30 cellular contexts compared by ENCODE assay signal in the genomic region with DNA sequence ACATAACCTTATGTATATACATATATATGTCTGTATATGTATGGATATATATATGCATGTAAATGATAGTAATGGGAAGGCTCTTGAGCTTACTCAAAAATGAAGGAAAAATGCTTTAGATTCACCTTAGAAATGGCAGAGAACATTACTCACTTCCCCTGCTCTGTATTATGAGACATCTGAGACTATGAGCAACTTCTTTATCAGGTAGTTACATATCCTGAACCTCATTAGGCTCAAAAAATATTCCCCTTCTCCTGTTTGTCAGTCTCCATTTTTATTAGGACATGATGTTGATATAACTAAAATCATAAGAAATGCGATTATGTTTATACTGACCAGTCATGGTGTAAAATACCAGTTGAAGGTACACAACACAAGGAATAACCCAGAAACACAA.
"Had no signal": no experiment of that assay in that cellular context is flagged by ENCODE, and none has a peak within 500 bp of the region (broad histone marks: within the 10 kb centered on the region; RNA-seq: fewer than 3 reads in every experiment).

No MANE protein-coding gene starts in this region.

- H3K9me3 ChIP-seq: ascending aorta had no signal

- H3K36me3 ChIP-seq: ascending aorta, cardiac muscle cell, WERI-Rb-1 had no signal

- DNase-seq: activated CD4-positive, alpha-beta memory T cell treated with anti-CD3 and anti-CD28 coated beads, Interleukin-2, amount 10 ng/mL, durations not matched to agents 7 days and 5 days; activated CD4-positive, alpha-beta T cell treated with anti-CD3 and anti-CD28 coated beads for 1 hour; activated CD4-positive, alpha-beta T cell treated with anti-CD3 and anti-CD28 coated beads for 36 hours; activated CD4-positive, alpha-beta T cell treated with anti-CD3 and anti-CD28 coated beads for 48 hours; activated CD4-positive, alpha-beta T cell treated with anti-CD3 and anti-CD28 coated beads, Interleukin-2, amount 10 ng/mL, durations not matched to agents 7 days and 5 days; activated CD4-positive, alpha-beta T cell treated with anti-CD3 and anti-CD28 coated beads, Interleukin-2, amount 50 U/mL, for 48 hours; activated CD4-positive, CD25-positive, alpha-beta regulatory T cell; activated CD8-positive, alpha-beta memory T cell treated with anti-CD3 and anti-CD28 coated beads for 24 hours; activated CD8-positive, alpha-beta memory T cell treated with anti-CD3 and anti-CD28 coated beads, Interleukin-2, amount 10 ng/mL, durations not matched to agents 7 days and 5 days; activated CD8-positive, alpha-beta memory T cell treated with anti-CD3 and anti-CD28 coated beads, Interleukin-2, amount 50 U/mL, for 48 hours; activated CD8-positive, alpha-beta T cell treated with anti-CD3 and anti-CD28 coated beads, Interleukin-2, amount 10 ng/mL, durations not matched to agents 7 days and 5 days; activated effector memory CD4-positive, alpha-beta T cell treated with Interleukin-2 at 50 U/mL for 16 hours; activated gamma-delta T cell; activated naive CD4-positive, alpha-beta T cell treated with anti-CD3 and anti-CD28 coated beads, Interleukin-2, amount 10 ng/mL, durations not matched to agents 7 days and 5 days; activated naive CD4-positive, alpha-beta T cell treated with Interleukin-2 at 50 U/mL for 16 hours; activated naive CD8-positive, alpha-beta T cell treated with anti-CD3 and anti-CD28 coated beads, Interleukin-2, amount 10 ng/mL, durations not matched to agents 7 days and 5 days; activated naive CD8-positive, alpha-beta T cell treated with anti-CD3 and anti-CD28 coated beads, Interleukin-2, amount 50 U/mL, for 24 hours; activated T-cell treated with anti-CD3 and anti-CD28 coated beads, Interleukin-2, amount 50 U/mL, for 24 hours; activated T-cell treated with anti-CD3 and anti-CD28 coated beads, Interleukin-2, amount 50 U/mL, for 48 hours; amygdala; anterior cingulate cortex; central memory CD4-positive, alpha-beta T cell; T-helper 1 cell; T-helper 2 cell; T-helper 9 cell; WERI-Rb-1 had no signal

- H3K27me3 ChIP-seq: ascending aorta, cardiac muscle cell had no signal

- H3K27ac ChIP-seq: ascending aorta, cardiac muscle cell, WERI-Rb-1 had no signal

- H3K4me3 ChIP-seq: ascending aorta, cardiac muscle cell had no signal

- ATAC-seq: activated CD4-positive, alpha-beta T cell treated with anti-CD3 and anti-CD28 coated beads for 36 hours; activated CD4-positive, CD25-positive, alpha-beta regulatory T cell treated with anti-CD3 and anti-CD28 coated beads, Interleukin-2, amount 50 U/mL, for 24 hours; activated CD8-positive, alpha-beta memory T cell treated with anti-CD3 and anti-CD28 coated beads, Interleukin-2, amount 10 ng/mL, durations not matched to agents 7 days and 5 days; activated CD8-positive, alpha-beta T cell treated with anti-CD3 and anti-CD28 coated beads, Interleukin-2, amount 10 ng/mL, durations not matched to agents 7 days and 5 days; activated naive CD8-positive, alpha-beta T cell treated with anti-CD3 and anti-CD28 coated beads, Interleukin-2, amount 50 U/mL, for 24 hours; WTC11 had no signal

- H3K4me1 ChIP-seq: ascending aorta had no signal
